In genomic region chr19:50777830-50778303, GRCh38 we compare ENCODE assay signal across 1 cellular context.
TF ChIP-seq lines count a peak whose summit lies in the region.

No MANE protein-coding gene starts in this region.

TF ChIP-seq in H1, 55 proteins besides CTCF, POLR2A, EP300 and RAD21:
- TF ChIP-seq RBBP5 (IDR thresholded peaks at IDR 0.05; ENCODE audit: borderline replicate concordance, low read depth, low read length) (no peak), RFX5 (IDR thresholded peaks at IDR 0.05; ENCODE audit: borderline replicate concordance, low read depth, low read length) (no peak), KDM4A (IDR thresholded peaks at IDR 0.05; ENCODE audit: low read depth, low read length, severe bottlenecking) (no peak), NANOG (IDR thresholded peaks at IDR 0.05; ENCODE audit: insufficient read depth, low read depth, low read length, poor library complexity, severe bottlenecking) (peak; percentile 48), MAX (IDR thresholded peaks at IDR 0.05) (no peak), ASH2L (IDR thresholded peaks at IDR 0.05; ENCODE audit: low read length) (peak; percentile 42)
